ENCODE assay signal across 9 cellular contexts in genomic region chr1:177780096-177780700, GRCh38.
A peak's percentile ranks its signal among the peaks of the same experiment; 100 is the strongest.
DNase-seq lines count a peak whose midpoint lies in the region; ATAC-seq and TF ChIP-seq lines count a peak whose summit lies in the region.
"Had no signal": no experiment of that assay in that cellular context is flagged by ENCODE, and none has a peak within 500 bp of the region (broad histone marks: within the 10 kb centered on the region; RNA-seq: fewer than 3 reads in every experiment).

No MANE protein-coding gene starts in this region.

- no peak overlapping the region for H2AFZ ChIP-seq in SK-N-SH (ENCODE audit: low read depth)
- H2AFZ ChIP-seq in smooth muscle cell (ENCODE audit: low read depth) = no peak overlapping the region

- H3K27me3 ChIP-seq in SK-N-SH (ENCODE audit: insufficient read depth) (no peaks in the 10 kb centered on the region), cardiac muscle cell (peaks cover 25% of the 10 kb centered on the region), smooth muscle cell (ENCODE audit: low read depth) (peaks cover 10% of the 10 kb centered on the region)
- H3K27me3 ChIP-seq: BLaER1 treated with 17β-estradiol and CSF1 and Interleukin-3, amounts not matched to agents 10 nM and 100 nM had no signal

- H3K27ac Mint-ChIP-seq in activated CD4-positive, alpha-beta memory T cell treated with anti-CD3 and anti-CD28 coated beads for 36 hours = no peak overlapping the region

- H3K27me3 Mint-ChIP-seq in activated CD4-positive, alpha-beta memory T cell treated with anti-CD3 and anti-CD28 coated beads for 36 hours = no peaks in the 10 kb centered on the region

- peak; percentile 84 for TF ChIP-seq RAD21 in SK-N-SH (IDR thresholded peaks at IDR 0.05; ENCODE audit: low read length)

- no peaks in the 10 kb centered on the region for H3K36me3 Mint-ChIP-seq in activated CD4-positive, alpha-beta memory T cell treated with anti-CD3 and anti-CD28 coated beads for 36 hours

- no peaks in the 10 kb centered on the region for H3K4me1 Mint-ChIP-seq in activated CD4-positive, alpha-beta memory T cell treated with anti-CD3 and anti-CD28 coated beads for 36 hours (ENCODE audit: low read depth)

- ATAC-seq in SK-N-SH treated with all-trans-retinoic acid at 6 μM for 48 hours = no peak

- intact Hi-C loops in activated CD4-positive, alpha-beta memory T cell treated with anti-CD3 and anti-CD28 coated beads for 36 hours (cut with micrococcal nuclease) = no loop called here

- H3F3A ChIP-seq in SK-N-SH (replicated peaks; ENCODE audit: insufficient read depth) (no peaks in the 10 kb centered on the region), smooth muscle cell (ENCODE audit: low read depth) (no peaks in the 10 kb centered on the region)

- peaks cover 8% of the 10 kb centered on the region for H3K9me3 Mint-ChIP-seq in activated CD4-positive, alpha-beta memory T cell treated with anti-CD3 and anti-CD28 coated beads for 36 hours

- CTCF ChIA-PET in SK-N-SH (lab: Yijun Ruan, JAX) = interaction anchor here (0.6 to 5.0 kb wide), 28 partner anchors 8 to 883 kb away, joined by 3 to 53 read pairs (median 4); no protein-coding TSS in a partner anchor
- CTCF ChIA-PET in activated CD4-positive, alpha-beta memory T cell treated with anti-CD3 and anti-CD28 coated beads for 36 hours (lab: Charles Lee) = no interaction called here

- POLR2A ChIA-PET in SK-N-SH (lab: Yijun Ruan, JAX) = no interaction called here
- POLR2A ChIA-PET in activated CD4-positive, alpha-beta memory T cell treated with anti-CD3 and anti-CD28 coated beads for 36 hours (lab: Charles Lee) = no interaction called here

- H3K79me2 ChIP-seq in SK-N-SH (ENCODE audit: insufficient read depth) (no peaks in the 10 kb centered on the region), smooth muscle cell (ENCODE audit: low read depth) (no peaks in the 10 kb centered on the region)

- 16% methylated on average over 5 of the region's 5 CpGs for WGBS in SK-N-SH (ENCODE audit: low lambda C conversion rate)
- WGBS in smooth muscle cell (ENCODE audit: low lambda C conversion rate) = 36% methylated on average over 5 of the region's 5 CpGs

- DNase-seq in SK-N-SH (peak; percentile 40), NCI-H1105 (lab: John Stamatoyannopoulos, UW) (peak; percentile 25), SKM-1 (lab: John Stamatoyannopoulos, UW; ENCODE audit: unreplicated experiment) (peak; percentile 46), cardiac muscle cell (ENCODE audit: low read depth in 1 of 2, low spot score in 1 of 2) (peak; percentile 64 to 82), smooth muscle cell (lab: John Stamatoyannopoulos, UW; ENCODE audit: unreplicated experiment) (no peak), coronary artery (ENCODE audit: low spot score) (no peak)
- DNase-seq in activated CD4-positive, alpha-beta memory T cell treated with anti-CD3 and anti-CD28 coated beads for 36 hours = no peak

- H3K4me3 Mint-ChIP-seq in activated CD4-positive, alpha-beta memory T cell treated with anti-CD3 and anti-CD28 coated beads for 36 hours = no peak overlapping the region

- no peak overlapping the region for H3K4me3 ChIP-seq in SK-N-SH (ENCODE audit: low read depth in 2 of 2, low read length in 1 of 2)
- no peak overlapping the region for H3K4me3 ChIP-seq in cardiac muscle cell
- H3K4me3 ChIP-seq in smooth muscle cell = no peak overlapping the region
- no peak overlapping the region for H3K4me3 ChIP-seq in coronary artery
- H3K4me3 ChIP-seq: BLaER1 treated with 17β-estradiol and CSF1 and Interleukin-3, amounts not matched to agents 10 nM and 100 nM had no signal

- H3K9ac ChIP-seq in SK-N-SH = no peak overlapping the region
- H3K9ac ChIP-seq in smooth muscle cell (ENCODE audit: low read depth) = no peak overlapping the region
- H3K9ac ChIP-seq: BLaER1 treated with 17β-estradiol and CSF1 and Interleukin-3, amounts not matched to agents 10 nM and 100 nM had no signal

- H3K4me2 ChIP-seq in SK-N-SH = no peak overlapping the region
- H3K4me2 ChIP-seq in smooth muscle cell = no peak overlapping the region
- H3K4me2 ChIP-seq: BLaER1 treated with 17β-estradiol and CSF1 and Interleukin-3, amounts not matched to agents 10 nM and 100 nM had no signal

- no peaks in the 10 kb centered on the region for H3K9me3 ChIP-seq in SK-N-SH
- H3K9me3 ChIP-seq in cardiac muscle cell (ENCODE audit: low read depth) = no peaks in the 10 kb centered on the region
- H3K9me3 ChIP-seq in smooth muscle cell (replicated peaks; ENCODE audit: low read depth) = no peaks in the 10 kb centered on the region
- H3K9me3 ChIP-seq: BLaER1 treated with 17β-estradiol and CSF1 and Interleukin-3, amounts not matched to agents 10 nM and 100 nM had no signal

- no peak for TF ChIP-seq EP300 in SK-N-SH (IDR thresholded peaks at IDR 0.05; ENCODE audit: borderline replicate concordance in 1 of 2, low read depth in 1 of 2, low read length in 1 of 2)

- no peaks in the 10 kb centered on the region for H3K9me2 ChIP-seq in SK-N-SH

- peaks cover 0 to 9% of the 10 kb centered on the region in 2 experiments; a peak in 2 of 4 replicates for H3K4me1 ChIP-seq in SK-N-SH (ENCODE audit: control insufficient read depth in 1 of 2, insufficient read depth in 2 of 2, low read depth in 1 of 2, low read length in 1 of 2)
- no peaks in the 10 kb centered on the region for H3K4me1 ChIP-seq in cardiac muscle cell (ENCODE audit: low read depth)
- H3K4me1 ChIP-seq in smooth muscle cell (ENCODE audit: low read depth) = peaks cover 10% of the 10 kb centered on the region
- H3K4me1 ChIP-seq: BLaER1 treated with 17β-estradiol and CSF1 and Interleukin-3, amounts not matched to agents 10 nM and 100 nM had no signal

- TF ChIP-seq CTCF in SK-N-SH (IDR thresholded peaks at IDR 0.05) (peak; percentile 42), cardiac muscle cell (IDR thresholded peaks at IDR 0.05; ENCODE audit: low read depth, low read length) (peak; percentile 62), smooth muscle cell (IDR thresholded peaks at IDR 0.05; ENCODE audit: borderline replicate concordance, insufficient read depth, poor library complexity, severe bottlenecking) (peak; percentile 48), coronary artery (IDR thresholded peaks at IDR 0.05) (no peak)

- H4K20me1 ChIP-seq in SK-N-SH (ENCODE audit: insufficient read depth) (no peaks in the 10 kb centered on the region), smooth muscle cell (ENCODE audit: low read depth) (no peaks in the 10 kb centered on the region)
- H4K20me1 ChIP-seq: BLaER1 treated with 17β-estradiol and CSF1 and Interleukin-3, amounts not matched to agents 10 nM and 100 nM had no signal

- H3K27ac ChIP-seq in SK-N-SH (ENCODE audit: low read depth in 2 of 2, low read length in 1 of 2) = no peak overlapping the region
- no peak overlapping the region for H3K27ac ChIP-seq in cardiac muscle cell
- no peak overlapping the region for H3K27ac ChIP-seq in smooth muscle cell (ENCODE audit: low read depth)
- H3K27ac ChIP-seq in coronary artery = no peak overlapping the region
- H3K27ac ChIP-seq: BLaER1 treated with 17β-estradiol and CSF1 and Interleukin-3, amounts not matched to agents 10 nM and 100 nM had no signal

- H3K36me3 ChIP-seq in SK-N-SH (replicated peaks in 1 of 2; ENCODE audit: control insufficient read depth in 1 of 2, insufficient read depth in 2 of 2, low read length in 1 of 2) = no peaks in the 10 kb centered on the region
- no peaks in the 10 kb centered on the region for H3K36me3 ChIP-seq in cardiac muscle cell
- H3K36me3 ChIP-seq in smooth muscle cell (ENCODE audit: low read depth) = no peaks in the 10 kb centered on the region
- H3K36me3 ChIP-seq: BLaER1 treated with 17β-estradiol and CSF1 and Interleukin-3, amounts not matched to agents 10 nM and 100 nM had no signal

TF ChIP-seq in SK-N-SH, 30 proteins besides CTCF, POLR2A, EP300 and RAD21:
- TF ChIP-seq SMC3 (IDR thresholded peaks at IDR 0.05; ENCODE audit: low read depth, low read length) (peak; percentile 61), PBX3 (IDR thresholded peaks at IDR 0.05) (no peak)

TF ChIP-seq in SK-N-SH treated with all-trans-retinoic acid at 6 μM for 48 hours, 23 proteins besides CTCF, POLR2A, EP300 and RAD21:
- TF ChIP-seq TCF4 (CRISPR knock-in tag; IDR thresholded peaks at IDR 0.05; ENCODE audit: borderline replicate concordance) = no peak
- TF ChIP-seq ZNF70 (CRISPR knock-in tag; IDR thresholded peaks at IDR 0.05) = no peak
- TF ChIP-seq PPARA (CRISPR knock-in tag; IDR thresholded peaks at IDR 0.05; ENCODE audit: borderline replicate concordance) = no peak
- no peak for TF ChIP-seq OSR1 (CRISPR knock-in tag; IDR thresholded peaks at IDR 0.05)
- TF ChIP-seq ZNF8 (CRISPR knock-in tag; IDR thresholded peaks at IDR 0.05) = no peak
- no peak for TF ChIP-seq GLIS3 (CRISPR knock-in tag; IDR thresholded peaks at IDR 0.05)
- TF ChIP-seq, protein P1, sequence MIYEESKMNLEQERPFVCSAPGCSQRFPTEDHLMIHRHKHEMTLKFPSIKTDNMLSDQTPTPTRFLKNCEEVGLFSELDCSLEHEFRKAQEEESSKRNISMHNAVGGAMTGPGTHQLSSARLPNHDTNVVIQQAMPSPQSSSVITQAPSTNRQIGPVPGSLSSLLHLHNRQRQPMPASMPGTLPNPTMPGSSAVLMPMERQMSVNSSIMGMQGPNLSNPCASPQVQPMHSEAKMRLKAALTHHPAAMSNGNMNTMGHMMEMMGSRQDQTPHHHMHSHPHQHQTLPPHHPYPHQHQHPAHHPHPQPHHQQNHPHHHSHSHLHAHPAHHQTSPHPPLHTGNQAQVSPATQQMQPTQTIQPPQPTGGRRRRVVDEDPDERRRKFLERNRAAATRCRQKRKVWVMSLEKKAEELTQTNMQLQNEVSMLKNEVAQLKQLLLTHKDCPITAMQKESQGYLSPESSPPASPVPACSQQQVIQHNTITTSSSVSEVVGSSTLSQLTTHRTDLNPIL (CRISPR knock-in tag; IDR thresholded peaks at IDR 0.05; ENCODE audit: low read depth) = no peak
- TF ChIP-seq RARB (CRISPR knock-in tag; IDR thresholded peaks at IDR 0.05) = no peak
- no peak for TF ChIP-seq ZNF565 (CRISPR knock-in tag; conservative IDR thresholded peaks at IDR 0.05; ENCODE audit: low read depth)
- TF ChIP-seq ARNTL (CRISPR knock-in tag; IDR thresholded peaks at IDR 0.05; ENCODE audit: borderline replicate concordance, low read depth) = no peak
- no peak for TF ChIP-seq ZFP3 (CRISPR knock-in tag; IDR thresholded peaks at IDR 0.05)
- TF ChIP-seq CSDC2 (CRISPR knock-in tag; IDR thresholded peaks at IDR 0.05) = no peak
- TF ChIP-seq BACH2 (CRISPR knock-in tag; IDR thresholded peaks at IDR 0.05; ENCODE audit: borderline replicate concordance) = no peak
- no peak for TF ChIP-seq SNAI2 (CRISPR knock-in tag; IDR thresholded peaks at IDR 0.05)

Comparison
In these comparisons a context has a peak if more than half of its experiments do, and no peak if none do; other contexts are left out.
1. DNase-seq: peak in SK-N-SH (single experiment), NCI-H1105 (single experiment), SKM-1 (single experiment) and cardiac muscle cell (2 of 2); none in smooth muscle cell (single experiment), activated CD4-positive, alpha-beta memory T cell treated with anti-CD3 and anti-CD28 coated beads for 36 hours (single experiment) and coronary artery (single experiment).